ENCODE assay signal across 18 cellular contexts in genomic region chr5:64206653-64207052, GRCh38. TPM values are rescaled to one million over a fixed set of nuclear protein-coding genes. Genes with fewer than 3 reads are reported as not detected.
DNase-seq lines count a peak whose midpoint lies in the region; ATAC-seq and TF ChIP-seq lines count a peak whose summit lies in the region.
"Had no signal": no experiment of that assay in that cellular context is flagged by ENCODE, and none has a peak within 500 bp of the region (broad histone marks: within the 10 kb centered on the region; RNA-seq: fewer than 3 reads in every experiment).

No MANE protein-coding gene starts in this region.

- no peak overlapping the region for H3K4me3 ChIP-seq in astrocyte of the spinal cord (ENCODE audit: low read depth, low read length)
- no peak overlapping the region for H3K4me3 ChIP-seq in mesendoderm (ENCODE audit: low read length)
- no peak overlapping the region for H3K4me3 ChIP-seq in BE2C (ENCODE audit: low read depth, low read length)
- H3K4me3 ChIP-seq: SJSA1 had no signal

- TF ChIP-seq CTCF in GM12872 (IDR thresholded peaks at IDR 0.05; ENCODE audit: insufficient read depth, low read depth, low read length) (0 out of 3 replicates have a peak, but pooled peaks have one; percentile 12), astrocyte of the spinal cord (IDR thresholded peaks at IDR 0.05; ENCODE audit: low read depth, low read length) (peak; percentile 10), BE2C (IDR thresholded peaks at IDR 0.05; ENCODE audit: low read depth, low read length) (no peak)

- H2AK5ac ChIP-seq in mesendoderm (ENCODE audit: low read length) = no peak overlapping the region

- no peak overlapping the region for H2BK15ac ChIP-seq in mesendoderm (replicated peaks; ENCODE audit: low read depth)

- H3K9ac ChIP-seq in mesendoderm (ENCODE audit: low read length) = no peak overlapping the region

- no peaks in the 10 kb centered on the region for H3K9me3 ChIP-seq in BE2C
- H3K9me3 ChIP-seq: SJSA1 had no signal

- no peaks in the 10 kb centered on the region for H3K79me1 ChIP-seq in mesendoderm (ENCODE audit: low read length)

- no peak overlapping the region for H2BK5ac ChIP-seq in mesendoderm (ENCODE audit: low read length)

- H3K4me1 ChIP-seq in mesendoderm (ENCODE audit: control insufficient read depth, low read depth, low read length) (no peaks in the 10 kb centered on the region), BE2C (no peaks in the 10 kb centered on the region)
- H3K4me1 ChIP-seq: SJSA1 had no signal

- no CpG with 5 or more reads among the region's 2 CpGs for WGBS in mesendoderm (ENCODE audit: extremely low coverage, insufficient coverage, low lambda C conversion rate)

- H3K27ac ChIP-seq in mesendoderm (ENCODE audit: low read depth, low read length) = no peak overlapping the region
- H3K27ac ChIP-seq: SJSA1 had no signal

- H3K79me2 ChIP-seq in mesendoderm (ENCODE audit: control insufficient read depth, insufficient read depth, low read length) = no peaks in the 10 kb centered on the region

- H3K18ac ChIP-seq in mesendoderm (ENCODE audit: low read length) = no peak overlapping the region

- ATAC-seq in GM18861 (IDR thresholded peaks at IDR 0.05; ENCODE audit: unreplicated experiment) = no peak

- H3K4me2 ChIP-seq in mesendoderm (ENCODE audit: low read length) = no peak overlapping the region

- no peak overlapping the region for H3K4ac ChIP-seq in mesendoderm (ENCODE audit: low read depth, low read length)

- no peaks in the 10 kb centered on the region for H3K27me3 ChIP-seq in mesendoderm (ENCODE audit: insufficient read depth, low read length, poor library complexity)
- no peaks in the 10 kb centered on the region for H3K27me3 ChIP-seq in BE2C

- H3K23ac ChIP-seq in mesendoderm (ENCODE audit: low read length) = no peak overlapping the region

- in situ Hi-C loops in astrocyte of the spinal cord (cut with HindIII; ENCODE audit: low sequenced_read_pairs) = no loop called here

- H3K36me3 ChIP-seq in mesendoderm (ENCODE audit: control insufficient read depth, insufficient read depth, low read length) (no peaks in the 10 kb centered on the region), BE2C (no peaks in the 10 kb centered on the region)
- H3K36me3 ChIP-seq: SJSA1 had no signal

- no peak overlapping the region for H2BK120ac ChIP-seq in mesendoderm (ENCODE audit: low read depth, low read length)

- H3K56ac ChIP-seq in mesendoderm (ENCODE audit: low read length) = no peak overlapping the region

- no peak overlapping the region for H4K5ac ChIP-seq in mesendoderm (ENCODE audit: low read length)

- DNase-seq in NCI-H69 (lab: John Stamatoyannopoulos, UW) (peak; percentile 10), astrocyte of the spinal cord (ENCODE audit: low read depth, low spot score) (peak; percentile 2), mesendoderm (peak; percentile 23), SHP77 (lab: John Stamatoyannopoulos, UW) (no peak), BE2C (no peak), EL (no peak)
- DNase-seq: CD4-positive, CD25-positive, alpha-beta regulatory T cell; DMS79; HFFc6; KG1; NCI-H1048; NCI-H146; NCI-H2081 treated with DMSO at 0.1 percent for 48 hours; NCI-H345; NCI-H526 treated with DMSO at 0.1 percent for 48 hours had no signal

- H4K8ac ChIP-seq in mesendoderm (ENCODE audit: low read depth, low read length) = no peak overlapping the region

RNA-seq across cellular contexts. Expression of gene RNF180, which starts 41.0 kb away (rescaled TPM):
- 1.5 TPM for polyA plus RNA-seq in mesendoderm (2013, experiment 1 of 2)
- polyA plus RNA-seq in mesendoderm (2013, experiment 2 of 2) = 1.8 TPM
- not detected for polyA plus RNA-seq in BE2C (2012; ENCODE audit: insufficient read depth, insufficient read length, low read depth)
- polyA plus RNA-seq: CD4-positive, CD25-positive, alpha-beta regulatory T cell had no signal

Comparison
In these comparisons a context has a peak if more than half of its experiments do, and no peak if none do; other contexts are left out.
1. DNase-seq: peak in NCI-H69 (single experiment), astrocyte of the spinal cord (single experiment) and mesendoderm (single experiment); none in SHP77 (0 of 2), BE2C (single experiment) and EL (single experiment).